In the genomic region with DNA sequence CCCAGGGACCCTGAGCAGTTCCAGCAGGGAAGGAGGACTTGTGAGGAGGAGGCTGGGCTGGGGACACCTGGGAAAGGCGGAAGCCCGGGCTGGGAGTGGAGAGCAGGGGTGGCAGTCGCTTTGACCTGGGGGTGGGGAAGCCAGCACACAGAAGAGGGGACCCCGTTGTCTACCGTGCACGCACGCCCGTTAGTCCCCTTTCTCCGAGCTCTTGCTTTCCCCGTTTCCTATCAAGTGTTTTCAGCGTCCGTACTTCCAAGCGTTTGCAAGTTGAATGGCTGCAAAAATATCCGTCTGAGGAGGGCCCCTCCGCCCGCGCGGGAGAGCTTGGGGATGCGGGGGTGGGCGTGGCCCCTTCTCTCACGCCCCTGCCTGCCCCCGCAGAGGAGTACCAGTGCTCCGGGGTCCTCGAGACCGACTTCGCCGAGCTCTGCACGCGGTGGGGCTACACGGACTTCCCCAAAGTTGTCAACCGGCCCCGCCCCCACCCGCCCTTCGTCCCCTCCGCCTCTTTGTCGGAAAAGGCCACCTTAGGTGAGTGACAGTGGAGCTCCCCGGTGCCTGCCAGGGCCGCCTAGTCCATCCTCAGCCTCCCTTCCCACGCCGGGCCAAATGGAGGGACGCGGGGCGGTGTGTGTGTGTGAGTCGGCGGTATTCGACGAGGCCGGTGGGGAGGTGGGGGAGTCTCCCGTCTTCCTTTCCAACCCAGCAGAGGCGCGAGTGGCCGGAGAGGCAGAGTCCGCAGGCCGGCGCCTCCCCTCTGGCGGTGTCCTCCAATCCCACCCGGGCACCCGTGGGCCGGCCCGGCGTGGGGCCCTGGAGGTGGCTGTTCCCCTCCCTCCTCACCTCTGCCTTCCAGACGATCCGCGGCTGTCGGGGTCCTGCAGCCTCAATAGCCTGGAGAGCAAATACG, we compare ENCODE assay signal across 14 cellular contexts. TPM values are rescaled to one million over a fixed set of nuclear protein-coding genes. Genes with fewer than 3 reads are reported as not detected.
DNase-seq lines count a peak whose midpoint lies in the region; ATAC-seq and TF ChIP-seq lines count a peak whose summit lies in the region.
"Had no signal": no experiment of that assay in that cellular context is flagged by ENCODE, and none has a peak within 500 bp of the region (broad histone marks: within the 10 kb centered on the region; RNA-seq: fewer than 3 reads in every experiment).

No MANE protein-coding gene starts in this region.

- H3K36me3 ChIP-seq in iPS-15b (ENCODE audit: control insufficient read depth, insufficient read depth, low read length), result no peaks in the 10 kb centered on the region

- TF ChIP-seq CTCF in WTC11 (IDR thresholded peaks at IDR 0.05) (no peak), retinal pigment epithelial cell (conservative IDR thresholded peaks at IDR 0.05; ENCODE audit: low read depth, low read length) (no peak), GM20000 (IDR thresholded peaks at IDR 0.05; ENCODE audit: extremely low read depth, missing control alignments) (no peak)

- no peaks in the 10 kb centered on the region for H3K36me3 Mint-ChIP-seq in activated CD4-positive, alpha-beta T cell treated with anti-CD3 and anti-CD28 coated beads, Interleukin-2, amount 10 ng/mL, durations not matched to agents 24 days and 14 days (ENCODE audit: low read depth)
- H3K36me3 Mint-ChIP-seq in activated CD4-positive, alpha-beta T cell treated with anti-CD3 and anti-CD28 coated beads, Interleukin-2, amount 10 ng/mL, durations not matched to agents 7 days and 5 days (ENCODE audit: low read depth), result no peaks in the 10 kb centered on the region
- H3K36me3 Mint-ChIP-seq in WTC11, result no peaks in the 10 kb centered on the region

- H3K4me3 Mint-ChIP-seq in activated CD4-positive, alpha-beta T cell treated with anti-CD3 and anti-CD28 coated beads, Interleukin-2, amount 10 ng/mL, durations not matched to agents 24 days and 14 days, result no peak overlapping the region
- H3K4me3 Mint-ChIP-seq in activated CD4-positive, alpha-beta T cell treated with anti-CD3 and anti-CD28 coated beads, Interleukin-2, amount 10 ng/mL, durations not matched to agents 7 days and 5 days, result no peak overlapping the region
- H3K4me3 Mint-ChIP-seq in WTC11, result peak overlapping the region; percentile 72

- intact Hi-C loops in activated CD4-positive, alpha-beta T cell treated with anti-CD3 and anti-CD28 coated beads, Interleukin-2, amount 10 ng/mL, durations not matched to agents 24 days and 14 days (cut with micrococcal nuclease), result loop anchor here (5.0 to 10.0 kb wide), 5 partner anchors 59 to 489 kb away; partner anchors contain the start of gene NTRK1

- peak overlapping the region; percentile 22 for H3K27ac Mint-ChIP-seq in activated CD4-positive, alpha-beta T cell treated with anti-CD3 and anti-CD28 coated beads, Interleukin-2, amount 10 ng/mL, durations not matched to agents 24 days and 14 days
- H3K27ac Mint-ChIP-seq in activated CD4-positive, alpha-beta T cell treated with anti-CD3 and anti-CD28 coated beads, Interleukin-2, amount 10 ng/mL, durations not matched to agents 7 days and 5 days, result no peak overlapping the region
- H3K27ac Mint-ChIP-seq in WTC11, result no peak overlapping the region

- POLR2A ChIA-PET in activated CD4-positive, alpha-beta T cell treated with anti-CD3 and anti-CD28 coated beads, Interleukin-2, amount 10 ng/mL, durations not matched to agents 7 days and 5 days (lab: Charles Lee), result no interaction called here
- POLR2A ChIA-PET in WTC11 (lab: Charles Lee), result interaction anchor here (0.9 to 1.2 kb wide), 2 partner anchors 10 to 230 kb away, joined by 3 to 4 read pairs; no protein-coding TSS in a partner anchor

- no peaks in the 10 kb centered on the region for H3K9me3 Mint-ChIP-seq in activated CD4-positive, alpha-beta T cell treated with anti-CD3 and anti-CD28 coated beads, Interleukin-2, amount 10 ng/mL, durations not matched to agents 24 days and 14 days
- H3K9me3 Mint-ChIP-seq in activated CD4-positive, alpha-beta T cell treated with anti-CD3 and anti-CD28 coated beads, Interleukin-2, amount 10 ng/mL, durations not matched to agents 7 days and 5 days, result no peaks in the 10 kb centered on the region
- no peaks in the 10 kb centered on the region for H3K9me3 Mint-ChIP-seq in WTC11

- H3K27me3 ChIP-seq in iPS-15b (ENCODE audit: control insufficient read depth, insufficient read depth, low read length), result peaks cover 96% of the 10 kb centered on the region

- no peak for DNase-seq in activated CD4-positive, alpha-beta T cell treated with anti-CD3 and anti-CD28 coated beads, Interleukin-2, amount 10 ng/mL, durations not matched to agents 24 days and 14 days
- DNase-seq in activated CD4-positive, alpha-beta T cell treated with anti-CD3 and anti-CD28 coated beads, Interleukin-2, amount 10 ng/mL, durations not matched to agents 7 days and 5 days, result no peak
- DNase-seq in WTC11 (ENCODE audit: low spot score) (no peak), retinal pigment epithelial cell (ENCODE audit: low read depth) (no peak), GM20000 (ENCODE audit: low spot score) (no peak), SK-N-DZ (ENCODE audit: low spot score) (no peak)
- DNase-seq: activated CD4-positive, CD25-positive, alpha-beta regulatory T cell treated with anti-CD3 and anti-CD28 coated beads, Interleukin-2, amount 50 U/mL, for 72 hours; body of pancreas; NK-92 treated with Interleukin-12 subunit alpha and Interleukin-12 subunit beta, amount 100 ng/mL, for 24 hours; stimulated activated CD4-positive, alpha-beta T cell treated with anti-CD3 and anti-CD28 coated beads, Interleukin-12 subunit alpha, Interleukin-12 subunit beta, amount 100 ng/mL, for 4 hours had no signal

- no peaks in the 10 kb centered on the region for H3K9me3 ChIP-seq in iPS-15b (ENCODE audit: control insufficient read depth, insufficient read depth, low read length)
- H3K9me3 ChIP-seq: body of pancreas had no signal

- CTCF ChIA-PET in activated CD4-positive, alpha-beta T cell treated with anti-CD3 and anti-CD28 coated beads, Interleukin-2, amount 10 ng/mL, durations not matched to agents 7 days and 5 days (lab: Charles Lee), result interaction anchor here (1.0 to 1.8 kb wide), 4 partner anchors 32 to 240 kb away, joined by 3 to 6 read pairs (median 5); no protein-coding TSS in a partner anchor
- CTCF ChIA-PET in WTC11 (lab: Charles Lee), result interaction anchor here (0.7 to 11.9 kb wide), 28 partner anchors 11 to 304 kb away, joined by 3 to 233 read pairs (median 6); partner anchors contain the start of genes CRABP2, HDGF, INSRR and NTRK1

- H3K4me1 Mint-ChIP-seq in activated CD4-positive, alpha-beta T cell treated with anti-CD3 and anti-CD28 coated beads, Interleukin-2, amount 10 ng/mL, durations not matched to agents 24 days and 14 days, result peaks cover 22% of the 10 kb centered on the region
- peaks cover 24% of the 10 kb centered on the region for H3K4me1 Mint-ChIP-seq in activated CD4-positive, alpha-beta T cell treated with anti-CD3 and anti-CD28 coated beads, Interleukin-2, amount 10 ng/mL, durations not matched to agents 7 days and 5 days
- H3K4me1 Mint-ChIP-seq in WTC11, result peaks cover 25% of the 10 kb centered on the region

- peaks cover 85% of the 10 kb centered on the region for H3K27me3 Mint-ChIP-seq in activated CD4-positive, alpha-beta T cell treated with anti-CD3 and anti-CD28 coated beads, Interleukin-2, amount 10 ng/mL, durations not matched to agents 24 days and 14 days
- peaks cover 90% of the 10 kb centered on the region for H3K27me3 Mint-ChIP-seq in activated CD4-positive, alpha-beta T cell treated with anti-CD3 and anti-CD28 coated beads, Interleukin-2, amount 10 ng/mL, durations not matched to agents 7 days and 5 days
- H3K27me3 Mint-ChIP-seq in WTC11 (ENCODE audit: low read depth), result peaks cover 100% of the 10 kb centered on the region

- no peaks in the 10 kb centered on the region for H3K4me1 ChIP-seq in iPS-15b (ENCODE audit: control insufficient read depth, insufficient read depth, low read length)

- ATAC-seq in WTC11, result no peak
- ATAC-seq in GM21423 (IDR thresholded peaks at IDR 0.05; ENCODE audit: unreplicated experiment), result no peak
- ATAC-seq: body of pancreas, SK-N-SH treated with all-trans-retinoic acid at 6 μM for 48 hours had no signal

- no peak overlapping the region for H3K9ac ChIP-seq in iPS-15b (ENCODE audit: low read depth, low read length)

- H3K4me3 ChIP-seq in iPS-15b (ENCODE audit: low read depth, low read length) (peak overlapping the region; percentile 53), retinal pigment epithelial cell (ENCODE audit: low read length) (peak overlapping the region; percentile 6)
- H3K4me3 ChIP-seq: body of pancreas had no signal

TF ChIP-seq in WTC11, 78 proteins besides CTCF, POLR2A, EP300 and RAD21 (continues in another document):
- no peak for TF ChIP-seq ZNF416 (CRISPR knock-in tag; IDR thresholded peaks at IDR 0.05)
- no peak for TF ChIP-seq ZNF219 (CRISPR knock-in tag; IDR thresholded peaks at IDR 0.05; ENCODE audit: borderline replicate concordance)

RNA-seq across cellular contexts. Expression of gene LRRC71, which starts 3.4 kb away (rescaled TPM):
- not detected in 2 replicates for total RNA-seq in activated CD4-positive, alpha-beta T cell treated with anti-CD3 and anti-CD28 coated beads, Interleukin-2, amount 10 ng/mL, durations not matched to agents 24 days and 14 days
- not detected for total RNA-seq in activated CD4-positive, alpha-beta T cell treated with anti-CD3 and anti-CD28 coated beads, Interleukin-2, amount 10 ng/mL, durations not matched to agents 7 days and 5 days
- total RNA-seq in WTC11 (2021), result 0.18 to 0.30 TPM (median 0.22 TPM) in 3 replicates
- polyA plus RNA-seq in SK-N-DZ (2014; cell fraction: cytosol; rRNA removed), result not detected in 2 replicates
- polyA plus RNA-seq in SK-N-DZ (2014; cell fraction: nucleus; rRNA removed), result not detected in 2 replicates
- total RNA-seq: A673, body of pancreas had no signal

RNA-seq across cellular contexts. Expression of gene PEAR1, which starts 30.3 kb away (rescaled TPM):
- 0.09 and 0.21 TPM in 2 replicates for total RNA-seq in activated CD4-positive, alpha-beta T cell treated with anti-CD3 and anti-CD28 coated beads, Interleukin-2, amount 10 ng/mL, durations not matched to agents 24 days and 14 days
- total RNA-seq in activated CD4-positive, alpha-beta T cell treated with anti-CD3 and anti-CD28 coated beads, Interleukin-2, amount 10 ng/mL, durations not matched to agents 7 days and 5 days, result under 1 TPM; 0.07 to 0.15 TPM
- total RNA-seq in WTC11 (2021), result 0.89 to 1.6 TPM (median 1.0 TPM) in 3 replicates
- 0.31 and 2.4 TPM in 2 replicates for polyA plus RNA-seq in SK-N-DZ (2014; cell fraction: cytosol; rRNA removed)
- 3.7 and 4.1 TPM in 2 replicates for polyA plus RNA-seq in SK-N-DZ (2014; cell fraction: nucleus; rRNA removed)
